In genomic region chr16:19767497-19767896, GRCh38 we compare ENCODE assay signal across 18 cellular contexts.
"Had no signal": no experiment of that assay in that cellular context is flagged by ENCODE, and none has a peak within 500 bp of the region (broad histone marks: within the 10 kb centered on the region; RNA-seq: fewer than 3 reads in every experiment).

No MANE protein-coding gene starts in this region.

- H3K27ac ChIP-seq: esophagus squamous epithelium, ovary, right atrium auricular region, uterus had no signal

- H3K9me3 ChIP-seq: esophagus squamous epithelium, gastroesophageal sphincter, ovary, right atrium auricular region, sigmoid colon, thyroid gland, uterus had no signal

- H3K27me3 ChIP-seq: esophagus squamous epithelium, gastroesophageal sphincter, ovary, right atrium auricular region, sigmoid colon, thyroid gland, uterus had no signal

- DNase-seq: effector memory CD8-positive, alpha-beta T cell; esophagus squamous epithelium; foreskin fibroblast; glutamatergic neuron; mucosa of descending colon; naive thymus-derived CD8-positive, alpha-beta T cell; ovary; sigmoid colon; stimulated activated CD4-positive, alpha-beta T cell treated with anti-CD3 and anti-CD28 coated beads, Interleukin-2, amount 100 ng/mL, for 24 hours; stimulated activated CD4-positive, alpha-beta T cell treated with anti-CD3 and anti-CD28 coated beads, Interleukin-4, amount 100 ng/mL, for 4 hours; stimulated activated naive B cell treated with anti-CD40 and anti-IgM and Interleukin-4, amounts not matched to agents 10 μg/mL and 1 μg/mL and 100 μg/mL, for 72 hours; stimulated activated naive CD8-positive, alpha-beta T cell treated with anti-CD3 and anti-CD28 coated beads, Interleukin-15, amount 100 ng/mL, for 72 hours; thyroid gland; uterus had no signal

- H3K27ac Mint-ChIP-seq: effector memory CD8-positive, alpha-beta T cell; naive thymus-derived CD8-positive, alpha-beta T cell; stimulated activated naive B cell treated with anti-CD40 and anti-IgM and Interleukin-4, amounts not matched to agents 10 μg/mL and 1 μg/mL and 100 μg/mL, for 72 hours; type B pancreatic cell had no signal

- H3K4me1 Mint-ChIP-seq: naive thymus-derived CD8-positive, alpha-beta T cell; stimulated activated naive B cell treated with anti-CD40 and anti-IgM and Interleukin-4, amounts not matched to agents 10 μg/mL and 1 μg/mL and 100 μg/mL, for 72 hours; stimulated activated naive CD8-positive, alpha-beta T cell treated with anti-CD3 and anti-CD28 coated beads, Interleukin-15, amount 100 ng/mL, for 72 hours had no signal

- H3K4me3 ChIP-seq: esophagus squamous epithelium, gastroesophageal sphincter, mucosa of descending colon, ovary, right atrium auricular region, sigmoid colon, skin epidermis, thyroid gland, uterus had no signal

- H3K27me3 Mint-ChIP-seq: stimulated activated naive B cell treated with anti-CD40 and anti-IgM and Interleukin-4, amounts not matched to agents 10 μg/mL and 1 μg/mL and 100 μg/mL, for 72 hours; stimulated activated naive CD8-positive, alpha-beta T cell treated with anti-CD3 and anti-CD28 coated beads, Interleukin-15, amount 100 ng/mL, for 72 hours; type B pancreatic cell had no signal

- H3K4me1 ChIP-seq: uterus had no signal

- H3K4me3 Mint-ChIP-seq: effector memory CD8-positive, alpha-beta T cell; naive thymus-derived CD8-positive, alpha-beta T cell; stimulated activated naive B cell treated with anti-CD40 and anti-IgM and Interleukin-4, amounts not matched to agents 10 μg/mL and 1 μg/mL and 100 μg/mL, for 72 hours; stimulated activated naive CD8-positive, alpha-beta T cell treated with anti-CD3 and anti-CD28 coated beads, Interleukin-15, amount 100 ng/mL, for 72 hours; type B pancreatic cell had no signal

- H3K36me3 ChIP-seq: esophagus squamous epithelium, gastroesophageal sphincter, ovary, sigmoid colon, thyroid gland, uterus had no signal
